Comparison of ENCODE assay signal across 27 cellular contexts in the genomic region with DNA sequence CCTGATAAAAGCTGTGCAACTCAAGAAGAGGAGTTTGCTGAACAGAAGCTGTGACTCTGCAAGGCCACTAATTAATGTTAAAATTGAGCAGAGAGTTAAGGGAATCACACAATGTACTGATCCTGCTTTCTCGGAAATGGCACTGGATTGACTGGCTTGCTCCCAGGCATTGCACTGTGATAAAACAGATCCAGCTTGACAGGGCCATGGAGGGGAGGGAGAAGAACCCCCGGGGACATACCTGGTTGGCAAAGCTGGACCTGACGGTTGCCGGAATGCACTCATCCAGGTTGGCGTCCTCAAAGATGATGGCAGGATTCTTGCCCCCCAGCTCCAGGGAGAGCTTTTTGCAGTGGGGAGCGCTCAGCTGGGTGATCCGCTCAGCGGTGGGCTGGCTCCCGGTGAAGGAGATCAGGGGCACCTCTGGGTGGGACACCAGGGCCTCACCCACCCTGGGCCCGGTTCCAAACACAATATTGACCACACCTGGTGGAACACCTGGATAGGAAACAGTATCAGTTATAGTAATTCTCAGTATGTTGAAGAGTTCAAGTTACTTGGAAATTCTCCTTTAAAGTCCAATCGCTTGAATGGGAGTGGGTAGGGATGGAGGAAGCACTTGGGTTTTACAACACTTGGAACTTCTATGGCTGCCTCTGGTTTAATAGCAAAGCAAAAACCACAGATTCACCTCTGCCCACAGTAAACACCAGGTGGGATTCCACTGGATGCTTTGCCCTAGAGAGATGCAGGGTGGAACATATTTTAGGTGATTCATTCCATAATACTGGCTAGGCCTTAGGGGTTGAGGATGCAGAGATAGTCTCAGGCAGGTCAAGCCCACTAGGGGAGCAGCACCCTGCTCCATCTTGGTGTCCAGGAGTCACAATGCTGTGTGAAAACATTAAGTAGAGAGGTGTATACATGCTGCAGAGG. TPM values are rescaled to one million over a fixed set of nuclear protein-coding genes. Genes with fewer than 3 reads are reported as not detected.
"Had no signal": no experiment of that assay in that cellular context is flagged by ENCODE, and none has a peak within 500 bp of the region (broad histone marks: within the 10 kb centered on the region; RNA-seq: fewer than 3 reads in every experiment).

No MANE protein-coding gene starts in this region.

- ATAC-seq: effector memory CD8-positive, alpha-beta T cell; left lung; natural killer cell; pancreas; sciatic nerve; upper lobe of right lung had no signal

- H3K4me1 Mint-ChIP-seq: natural killer cell, neural crest cell had no signal

- H3K27ac Mint-ChIP-seq: effector memory CD8-positive, alpha-beta T cell; natural killer cell; progenitor cell of endocrine pancreas had no signal

- H3K27me3 Mint-ChIP-seq: effector memory CD8-positive, alpha-beta T cell had no signal

- FAIRE-seq: endometrium, frontal cortex, keratinocyte, pancreas had no signal

- H3K9me3 Mint-ChIP-seq: effector memory CD8-positive, alpha-beta T cell; natural killer cell; neural crest cell had no signal

- H3K27me3 ChIP-seq: left lung, neutrophil, pancreas, testis, tibial nerve, upper lobe of right lung, uterus had no signal

- H3K9me3 ChIP-seq: left lung, neutrophil, pancreas, testis, tibial nerve, upper lobe of right lung, uterus had no signal

- H3K4me3 ChIP-seq: coronary artery, left lung, pancreas, smooth muscle cell, testis, tibial nerve, upper lobe of right lung, uterus had no signal

- DNase-seq: dermis blood vessel endothelial cell; effector memory CD8-positive, alpha-beta T cell; erythroblast; head of caudate nucleus; left lung; natural killer cell; pancreas; stimulated activated CD4-positive, alpha-beta T cell treated with anti-CD3 and anti-CD28 coated beads, Interleukin-12 subunit alpha, Interleukin-12 subunit beta, amount 100 ng/mL, for 4 hours; stimulated activated CD4-positive, alpha-beta T cell treated with anti-CD3 and anti-CD28 coated beads, Interleukin-1b, Interleukin-23, amount 100 ng/mL, for 48 hours; stimulated activated CD4-positive, alpha-beta T cell treated with anti-CD3 and anti-CD28 coated beads, Interleukin-4, amount 100 ng/mL, for 1 hour; stimulated activated CD8-positive, alpha-beta memory T cell treated with anti-CD3 and anti-CD28 coated beads, Interleukin-4, amount 100 ng/mL, for 48 hours; stimulated activated naive CD4-positive, alpha-beta T cell; substantia nigra; testis; upper lobe of right lung; uterus had no signal

- H3K4me1 ChIP-seq: left lung, pancreas, testis, tibial nerve, upper lobe of right lung had no signal

- H3K27ac ChIP-seq: coronary artery, left lung, neutrophil, pancreas, testis, tibial nerve, upper lobe of right lung, uterus had no signal

- H3K36me3 ChIP-seq: left lung, neutrophil, pancreas, upper lobe of right lung, uterus had no signal

- H3K4me2 ChIP-seq: smooth muscle cell had no signal

- H3K4me3 Mint-ChIP-seq: effector memory CD8-positive, alpha-beta T cell; natural killer cell; neural crest cell had no signal

- H3K36me3 Mint-ChIP-seq: natural killer cell had no signal

RNA-seq across cellular contexts. Expression of a gene that starts 17.1 kb away (rescaled TPM):
- total RNA-seq: fibroblast of villous mesenchyme had no signal
